In the genomic region with DNA sequence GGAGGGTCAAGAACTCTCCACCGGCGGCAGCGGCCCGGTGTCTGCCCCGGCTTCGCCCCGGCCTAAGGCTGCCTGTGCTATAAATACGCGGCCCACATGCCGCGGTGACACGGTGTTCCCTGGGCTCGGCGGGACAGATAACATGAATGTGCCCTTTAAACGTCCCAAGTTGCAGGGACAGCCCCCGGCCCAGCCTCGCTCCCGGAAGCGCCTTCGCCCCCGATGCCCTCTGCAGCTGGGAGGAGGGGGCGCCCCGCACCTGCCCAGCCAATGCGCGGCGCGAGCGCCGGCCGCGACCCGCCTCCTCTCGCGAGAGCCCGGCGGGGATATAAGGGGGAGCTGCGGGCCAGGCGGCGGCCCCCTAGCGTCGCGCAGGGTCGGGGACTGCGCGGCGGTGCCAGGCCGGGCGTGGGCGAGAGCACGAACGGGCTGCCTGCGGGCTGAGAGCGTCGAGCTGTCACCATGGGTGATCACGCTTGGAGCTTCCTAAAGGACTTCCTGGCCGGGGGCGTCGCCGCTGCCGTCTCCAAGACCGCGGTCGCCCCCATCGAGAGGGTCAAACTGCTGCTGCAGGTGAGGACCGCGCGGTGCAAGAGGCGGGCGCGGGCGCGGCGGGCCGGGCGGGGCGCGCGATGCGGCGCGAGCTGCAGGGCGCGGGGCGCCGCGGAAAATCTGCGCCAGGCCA, we compare ENCODE assay signal across 8 cellular contexts. TPM values are rescaled to one million over a fixed set of nuclear protein-coding genes. Genes with fewer than 3 reads are reported as not detected.
DNase-seq lines count a peak whose midpoint lies in the region; ATAC-seq, FAIRE-seq and TF ChIP-seq lines count a peak whose summit lies in the region.

SLC25A4 (plus strand) TSS at position 356 of the 685 bp plus-strand sequence; CDS start at position 463, 107 bp downstream.

- no peaks in the 10 kb centered on the region for H3K9me3 Mint-ChIP-seq in WTC11

- peaks cover 5% of the 10 kb centered on the region for H3K36me3 ChIP-seq in bronchial epithelial cell (ENCODE audit: control insufficient read depth, insufficient read depth, low read length)

- peak; percentile 58 to 74 for DNase-seq in NCI-H524 (lab: John Stamatoyannopoulos, UW)
- DNase-seq in NCI-H524 treated with DMSO at 0.1 percent for 48 hours (lab: John Stamatoyannopoulos, UW), result no peak
- peak; percentile 69 to 79 for DNase-seq in NCI-H2081 (lab: John Stamatoyannopoulos, UW)
- peak; percentile 88 for DNase-seq in WTC11 (ENCODE audit: low spot score)
- DNase-seq in bronchial epithelial cell (ENCODE audit: low read depth), result peak; percentile 40
- DNase-seq in inferior parietal cortex (ENCODE audit: extremely low spot score), result peak; percentile 88
- peak; percentile 79 for DNase-seq in stimulated activated CD4-positive, alpha-beta T cell treated with anti-CD3 and anti-CD28 coated beads, Interleukin-12 subunit alpha, Interleukin-12 subunit beta, amount 100 ng/mL, for 4 hours

- peak; percentile 96 for ATAC-seq in HG02885 (IDR thresholded peaks at IDR 0.05; ENCODE audit: poor library complexity, unreplicated experiment)
- ATAC-seq in WTC11, result peak; percentile 94

- H3K27me3 ChIP-seq in bronchial epithelial cell (ENCODE audit: control insufficient read depth, insufficient read depth, low read length), result no peaks in the 10 kb centered on the region

- peak within 1 kb of the TSS; percentile 83; the same call in 1 of the 2 replicates for H3K27ac Mint-ChIP-seq in WTC11

- CTCF ChIA-PET in WTC11 (lab: Charles Lee), result interaction anchor here (0.6 to 2.1 kb wide), 18 partner anchors 9 to 409 kb away, joined by 3 to 16 read pairs (median 4); partner anchors contain the start of genes CENPU and HELT

- H3K4me3 Mint-ChIP-seq in WTC11, result peak within 1 kb of the TSS; percentile 84

- H3K36me3 Mint-ChIP-seq in WTC11, result peaks cover 17% of the 10 kb centered on the region

- peaks cover 5% of the 10 kb centered on the region; the same call in 1 of the 2 replicates for H3K27me3 Mint-ChIP-seq in WTC11 (ENCODE audit: low read depth)

- POLR2A ChIA-PET in WTC11 (lab: Charles Lee), result interaction anchor here (0.5 to 1.5 kb wide), 13 partner anchors 9 to 191 kb away, joined by 3 to 6 read pairs (median 4); partner anchors contain the start of gene HELT

- FAIRE-seq in bronchial epithelial cell (lab: Jason Lieb, UNC), result no peak

- peak within 1 kb of the TSS; percentile 71 for H3K4me3 ChIP-seq in bronchial epithelial cell (ENCODE audit: low read depth, low read length)

- peaks cover 24% of the 10 kb centered on the region for H3K4me1 Mint-ChIP-seq in WTC11

- no peak for TF ChIP-seq CTCF in WTC11 (IDR thresholded peaks at IDR 0.05)
- peak; percentile 55 for TF ChIP-seq CTCF in bronchial epithelial cell (IDR thresholded peaks at IDR 0.05; ENCODE audit: insufficient read depth, low read length, severe bottlenecking)

TF ChIP-seq in WTC11, 78 proteins besides CTCF, POLR2A, EP300 and RAD21 (continues in another document):
- TF ChIP-seq, protein P1, sequence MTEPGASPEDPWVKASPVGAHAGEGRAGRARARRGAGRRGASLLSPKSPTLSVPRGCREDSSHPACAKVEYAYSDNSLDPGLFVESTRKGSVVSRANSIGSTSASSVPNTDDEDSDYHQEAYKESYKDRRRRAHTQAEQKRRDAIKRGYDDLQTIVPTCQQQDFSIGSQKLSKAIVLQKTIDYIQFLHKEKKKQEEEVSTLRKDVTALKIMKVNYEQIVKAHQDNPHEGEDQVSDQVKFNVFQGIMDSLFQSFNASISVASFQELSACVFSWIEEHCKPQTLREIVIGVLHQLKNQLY (CRISPR knock-in tag; IDR thresholded peaks at IDR 0.05), result 0 out of 2 replicates have a peak, but pooled peaks have one; percentile 79
- TF ChIP-seq FOXP4 (CRISPR knock-in tag; IDR thresholded peaks at IDR 0.05), result peak; percentile 95
- TF ChIP-seq MXD4 (CRISPR knock-in tag; IDR thresholded peaks at IDR 0.05; ENCODE audit: borderline replicate concordance), result no peak
- TF ChIP-seq, protein P2, sequence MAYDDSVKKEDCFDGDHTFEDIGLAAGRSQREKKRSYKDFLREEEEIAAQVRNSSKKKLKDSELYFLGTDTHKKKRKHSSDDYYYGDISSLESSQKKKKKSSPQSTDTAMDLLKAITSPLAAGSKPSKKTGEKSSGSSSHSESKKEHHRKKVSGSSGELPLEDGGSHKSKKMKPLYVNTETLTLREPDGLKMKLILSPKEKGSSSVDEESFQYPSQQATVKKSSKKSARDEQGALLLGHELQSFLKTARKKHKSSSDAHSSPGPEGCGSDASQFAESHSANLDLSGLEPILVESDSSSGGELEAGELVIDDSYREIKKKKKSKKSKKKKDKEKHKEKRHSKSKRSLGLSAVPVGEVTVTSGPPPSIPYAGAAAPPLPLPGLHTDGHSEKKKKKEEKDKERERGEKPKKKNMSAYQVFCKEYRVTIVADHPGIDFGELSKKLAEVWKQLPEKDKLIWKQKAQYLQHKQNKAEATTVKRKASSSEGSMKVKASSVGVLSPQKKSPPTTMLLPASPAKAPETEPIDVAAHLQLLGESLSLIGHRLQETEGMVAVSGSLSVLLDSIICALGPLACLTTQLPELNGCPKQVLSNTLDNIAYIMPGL (CRISPR knock-in tag; IDR thresholded peaks at IDR 0.05), result peak; percentile 96
- no peak for TF ChIP-seq NR1H2 (CRISPR knock-in tag; IDR thresholded peaks at IDR 0.05)
- no peak for TF ChIP-seq GRHL2 (CRISPR knock-in tag; IDR thresholded peaks at IDR 0.05; ENCODE audit: insufficient replicate concordance, severe bottlenecking)
- no peak; the same call in 1 of the 2 replicates for TF ChIP-seq IRF2 (CRISPR knock-in tag; IDR thresholded peaks at IDR 0.05; ENCODE audit: borderline replicate concordance, low read depth)
- TF ChIP-seq ZNF512 (CRISPR knock-in tag; IDR thresholded peaks at IDR 0.05; ENCODE audit: borderline replicate concordance), result no peak
- TF ChIP-seq HMGA2 (CRISPR knock-in tag; IDR thresholded peaks at IDR 0.05), result no peak
- TF ChIP-seq, protein P3, sequence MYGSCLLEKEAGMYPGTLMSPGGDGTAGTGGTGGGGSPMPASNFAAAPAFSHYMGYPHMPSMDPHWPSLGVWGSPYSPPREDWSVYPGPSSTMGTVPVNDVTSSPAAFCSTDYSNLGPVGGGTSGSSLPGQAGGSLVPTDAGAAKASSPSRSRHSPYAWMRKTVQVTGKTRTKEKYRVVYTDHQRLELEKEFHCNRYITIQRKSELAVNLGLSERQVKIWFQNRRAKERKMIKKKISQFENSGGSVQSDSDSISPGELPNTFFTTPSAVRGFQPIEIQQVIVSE (CRISPR knock-in tag; IDR thresholded peaks at IDR 0.05; ENCODE audit: borderline replicate concordance), result no peak
- TF ChIP-seq ATF2 (CRISPR knock-in tag; IDR thresholded peaks at IDR 0.05; ENCODE audit: borderline replicate concordance, low read depth), result no peak
- TF ChIP-seq, protein P4, sequence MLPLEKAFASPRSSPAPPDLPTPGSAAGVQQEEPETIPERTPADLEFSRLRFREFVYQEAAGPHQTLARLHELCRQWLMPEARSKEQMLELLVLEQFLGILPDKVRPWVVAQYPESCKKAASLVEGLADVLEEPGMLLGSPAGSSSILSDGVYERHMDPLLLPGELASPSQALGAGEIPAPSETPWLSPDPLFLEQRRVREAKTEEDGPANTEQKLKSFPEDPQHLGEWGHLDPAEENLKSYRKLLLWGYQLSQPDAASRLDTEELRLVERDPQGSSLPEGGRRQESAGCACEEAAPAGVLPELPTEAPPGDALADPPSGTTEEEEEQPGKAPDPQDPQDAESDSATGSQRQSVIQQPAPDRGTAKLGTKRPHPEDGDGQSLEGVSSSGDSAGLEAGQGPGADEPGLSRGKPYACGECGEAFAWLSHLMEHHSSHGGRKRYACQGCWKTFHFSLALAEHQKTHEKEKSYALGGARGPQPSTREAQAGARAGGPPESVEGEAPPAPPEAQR (CRISPR knock-in tag; IDR thresholded peaks at IDR 0.05), result no peak

RNA-seq across cellular contexts. Expression of gene SLC25A4, which starts in this region (rescaled TPM):
- total RNA-seq in WTC11 (2021), result 40.2 to 44.6 TPM (median 43.9 TPM) in 3 replicates
- 16.9 and 20.0 TPM in 2 replicates for total RNA-seq in bronchial epithelial cell
